In genomic region chr20:3223937-3224680, GRCh38 we compare ENCODE assay signal across 1 cellular context.
TF ChIP-seq lines count a peak whose summit lies in the region.

No MANE protein-coding gene starts in this region.

TF ChIP-seq in HepG2, 621 proteins besides CTCF, POLR2A, EP300 and RAD21 (continued from another document and continues in another):
- TF ChIP-seq, protein P1, sequence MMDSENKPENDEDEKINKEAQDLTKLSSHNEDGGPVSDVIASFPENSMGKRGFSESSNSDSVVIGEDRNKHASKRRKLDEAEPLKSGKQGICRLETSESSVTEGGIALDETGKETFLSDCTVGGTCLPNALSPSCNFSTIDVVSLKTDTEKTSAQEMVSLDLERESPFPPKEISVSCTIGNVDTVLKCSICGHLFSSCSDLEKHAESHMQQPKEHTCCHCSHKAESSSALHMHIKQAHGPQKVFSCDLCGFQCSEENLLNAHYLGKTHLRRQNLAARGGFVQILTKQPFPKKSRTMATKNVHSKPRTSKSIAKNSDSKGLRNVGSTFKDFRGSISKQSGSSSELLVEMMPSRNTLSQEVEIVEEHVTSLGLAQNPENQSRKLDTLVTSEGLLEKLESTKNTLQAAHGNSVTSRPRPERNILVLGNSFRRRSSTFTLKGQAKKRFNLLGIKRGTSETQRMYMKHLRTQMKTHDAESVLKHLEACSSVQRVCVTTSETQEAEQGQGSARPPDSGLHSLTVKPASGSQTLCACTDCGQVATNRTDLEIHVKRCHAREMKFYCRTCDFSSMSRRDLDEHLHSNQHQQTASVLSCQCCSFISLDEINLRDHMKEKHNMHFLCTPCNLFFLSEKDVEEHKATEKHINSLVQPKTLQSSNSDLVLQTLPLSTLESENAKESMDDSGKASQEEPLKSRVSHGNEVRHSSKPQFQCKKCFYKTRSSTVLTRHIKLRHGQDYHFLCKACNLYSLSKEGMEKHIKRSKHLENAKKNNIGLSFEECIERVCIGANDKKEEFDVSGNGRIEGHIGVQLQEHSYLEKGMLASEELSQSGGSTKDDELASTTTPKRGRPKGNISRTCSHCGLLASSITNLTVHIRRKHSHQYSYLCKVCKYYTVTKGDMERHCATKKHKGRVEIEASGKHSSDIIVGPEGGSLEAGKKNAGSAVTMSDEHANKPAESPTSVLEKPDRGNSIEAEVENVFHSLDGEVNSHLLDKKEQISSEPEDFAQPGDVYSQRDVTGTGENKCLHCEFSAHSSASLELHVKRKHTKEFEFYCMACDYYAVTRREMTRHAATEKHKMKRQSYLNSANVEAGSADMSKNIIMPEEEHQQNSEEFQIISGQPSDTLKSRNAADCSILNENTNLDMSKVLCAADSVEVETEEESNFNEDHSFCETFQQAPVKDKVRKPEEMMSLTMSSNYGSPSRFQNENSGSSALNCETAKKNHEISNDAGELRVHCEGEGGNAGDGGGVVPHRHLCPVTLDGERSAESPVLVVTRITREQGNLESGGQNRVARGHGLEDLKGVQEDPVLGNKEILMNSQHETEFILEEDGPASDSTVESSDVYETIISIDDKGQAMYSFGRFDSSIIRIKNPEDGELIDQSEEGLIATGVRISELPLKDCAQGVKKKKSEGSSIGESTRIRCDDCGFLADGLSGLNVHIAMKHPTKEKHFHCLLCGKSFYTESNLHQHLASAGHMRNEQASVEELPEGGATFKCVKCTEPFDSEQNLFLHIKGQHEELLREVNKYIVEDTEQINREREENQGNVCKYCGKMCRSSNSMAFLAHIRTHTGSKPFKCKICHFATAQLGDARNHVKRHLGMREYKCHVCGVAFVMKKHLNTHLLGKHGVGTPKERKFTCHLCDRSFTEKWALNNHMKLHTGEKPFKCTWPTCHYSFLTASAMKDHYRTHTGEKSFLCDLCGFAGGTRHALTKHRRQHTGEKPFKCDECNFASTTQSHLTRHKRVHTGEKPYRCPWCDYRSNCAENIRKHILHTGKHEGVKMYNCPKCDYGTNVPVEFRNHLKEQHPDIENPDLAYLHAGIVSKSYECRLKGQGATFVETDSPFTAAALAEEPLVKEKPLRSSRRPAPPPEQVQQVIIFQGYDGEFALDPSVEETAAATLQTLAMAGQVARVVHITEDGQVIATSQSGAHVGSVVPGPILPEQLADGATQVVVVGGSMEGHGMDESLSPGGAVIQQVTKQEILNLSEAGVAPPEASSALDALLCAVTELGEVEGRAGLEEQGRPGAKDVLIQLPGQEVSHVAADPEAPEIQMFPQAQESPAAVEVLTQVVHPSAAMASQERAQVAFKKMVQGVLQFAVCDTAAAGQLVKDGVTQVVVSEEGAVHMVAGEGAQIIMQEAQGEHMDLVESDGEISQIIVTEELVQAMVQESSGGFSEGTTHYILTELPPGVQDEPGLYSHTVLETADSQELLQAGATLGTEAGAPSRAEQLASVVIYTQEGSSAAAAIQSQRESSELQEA (CRISPR knock-in tag; IDR thresholded peaks at IDR 0.05; ENCODE audit: not compliant biosample characterization): no peak
- TF ChIP-seq ZSCAN31 (CRISPR knock-in tag; IDR thresholded peaks at IDR 0.05; ENCODE audit: low read depth): 0 out of 2 replicates have a peak, but pooled peaks have one; percentile 3
- TF ChIP-seq ZNF816 (CRISPR knock-in tag; IDR thresholded peaks at IDR 0.05; ENCODE audit: borderline replicate concordance): no peak
- no peak for TF ChIP-seq ADNP (CRISPR knock-in tag; IDR thresholded peaks at IDR 0.05)
- no peak for TF ChIP-seq MAFG (CRISPR knock-in tag; IDR thresholded peaks at IDR 0.05)
- 0 out of 2 replicates have a peak, but pooled peaks have one; percentile 9 for TF ChIP-seq PPARG (CRISPR knock-in tag; conservative IDR thresholded peaks at IDR 0.05)
- TF ChIP-seq MTA1 (CRISPR knock-in tag; IDR thresholded peaks at IDR 0.05; ENCODE audit: borderline replicate concordance): no peak
- no peak for TF ChIP-seq NFKBIZ (CRISPR knock-in tag; IDR thresholded peaks at IDR 0.05)
- no peak for TF ChIP-seq ATF7-NPFF (CRISPR knock-in tag; IDR thresholded peaks at IDR 0.05; ENCODE audit: low read depth)
- no peak for TF ChIP-seq NAIF1 (CRISPR knock-in tag; IDR thresholded peaks at IDR 0.05; ENCODE audit: borderline replicate concordance)
- no peak for TF ChIP-seq HOXA5 (CRISPR knock-in tag; IDR thresholded peaks at IDR 0.05)
- no peak for TF ChIP-seq ZNF136 (CRISPR knock-in tag; IDR thresholded peaks at IDR 0.05; ENCODE audit: low read depth)
- TF ChIP-seq, protein P2, sequence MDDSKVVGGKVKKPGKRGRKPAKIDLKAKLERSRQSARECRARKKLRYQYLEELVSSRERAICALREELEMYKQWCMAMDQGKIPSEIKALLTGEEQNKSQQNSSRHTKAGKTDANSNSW (CRISPR knock-in tag; IDR thresholded peaks at IDR 0.05; ENCODE audit: borderline replicate concordance): 0 out of 2 replicates have a peak, but pooled peaks have one; percentile 27
- TF ChIP-seq SRSF1 (optimal IDR thresholded peaks at IDR 0.05; ENCODE audit: low read depth, low read length): no peak
- TF ChIP-seq ZNF746 (CRISPR knock-in tag; IDR thresholded peaks at IDR 0.05): no peak
- TF ChIP-seq RAD51 (IDR thresholded peaks at IDR 0.05; ENCODE audit: borderline replicate concordance): no peak
- TF ChIP-seq PLRG1 (conservative IDR thresholded peaks at IDR 0.05): no peak
- TF ChIP-seq POGZ (CRISPR knock-in tag; IDR thresholded peaks at IDR 0.05): no peak
- TF ChIP-seq, protein P3, sequence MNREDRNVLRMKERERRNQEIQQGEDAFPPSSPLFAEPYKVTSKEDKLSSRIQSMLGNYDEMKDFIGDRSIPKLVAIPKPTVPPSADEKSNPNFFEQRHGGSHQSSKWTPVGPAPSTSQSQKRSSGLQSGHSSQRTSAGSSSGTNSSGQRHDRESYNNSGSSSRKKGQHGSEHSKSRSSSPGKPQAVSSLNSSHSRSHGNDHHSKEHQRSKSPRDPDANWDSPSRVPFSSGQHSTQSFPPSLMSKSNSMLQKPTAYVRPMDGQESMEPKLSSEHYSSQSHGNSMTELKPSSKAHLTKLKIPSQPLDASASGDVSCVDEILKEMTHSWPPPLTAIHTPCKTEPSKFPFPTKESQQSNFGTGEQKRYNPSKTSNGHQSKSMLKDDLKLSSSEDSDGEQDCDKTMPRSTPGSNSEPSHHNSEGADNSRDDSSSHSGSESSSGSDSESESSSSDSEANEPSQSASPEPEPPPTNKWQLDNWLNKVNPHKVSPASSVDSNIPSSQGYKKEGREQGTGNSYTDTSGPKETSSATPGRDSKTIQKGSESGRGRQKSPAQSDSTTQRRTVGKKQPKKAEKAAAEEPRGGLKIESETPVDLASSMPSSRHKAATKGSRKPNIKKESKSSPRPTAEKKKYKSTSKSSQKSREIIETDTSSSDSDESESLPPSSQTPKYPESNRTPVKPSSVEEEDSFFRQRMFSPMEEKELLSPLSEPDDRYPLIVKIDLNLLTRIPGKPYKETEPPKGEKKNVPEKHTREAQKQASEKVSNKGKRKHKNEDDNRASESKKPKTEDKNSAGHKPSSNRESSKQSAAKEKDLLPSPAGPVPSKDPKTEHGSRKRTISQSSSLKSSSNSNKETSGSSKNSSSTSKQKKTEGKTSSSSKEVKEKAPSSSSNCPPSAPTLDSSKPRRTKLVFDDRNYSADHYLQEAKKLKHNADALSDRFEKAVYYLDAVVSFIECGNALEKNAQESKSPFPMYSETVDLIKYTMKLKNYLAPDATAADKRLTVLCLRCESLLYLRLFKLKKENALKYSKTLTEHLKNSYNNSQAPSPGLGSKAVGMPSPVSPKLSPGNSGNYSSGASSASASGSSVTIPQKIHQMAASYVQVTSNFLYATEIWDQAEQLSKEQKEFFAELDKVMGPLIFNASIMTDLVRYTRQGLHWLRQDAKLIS (CRISPR knock-in tag; IDR thresholded peaks at IDR 0.05): 0 out of 2 replicates have a peak, but pooled peaks have one; percentile 54
- no peak for TF ChIP-seq NKX3-1 (CRISPR knock-in tag; IDR thresholded peaks at IDR 0.05)
- no peak for TF ChIP-seq DNMT1 (CRISPR knock-in tag; IDR thresholded peaks at IDR 0.05)
- TF ChIP-seq, protein P4, sequence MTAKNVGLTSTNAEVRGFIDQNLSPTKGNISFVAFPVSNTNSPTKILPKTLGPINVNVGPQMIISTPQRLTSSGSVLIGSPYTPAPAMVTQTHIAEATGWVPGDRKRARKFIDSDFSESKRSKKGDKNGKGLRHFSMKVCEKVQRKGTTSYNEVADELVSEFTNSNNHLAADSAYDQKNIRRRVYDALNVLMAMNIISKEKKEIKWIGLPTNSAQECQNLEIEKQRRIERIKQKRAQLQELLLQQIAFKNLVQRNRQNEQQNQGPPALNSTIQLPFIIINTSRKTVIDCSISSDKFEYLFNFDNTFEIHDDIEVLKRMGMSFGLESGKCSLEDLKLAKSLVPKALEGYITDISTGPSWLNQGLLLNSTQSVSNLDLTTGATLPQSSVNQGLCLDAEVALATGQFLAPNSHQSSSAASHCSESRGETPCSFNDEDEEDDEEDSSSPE (CRISPR knock-in tag; IDR thresholded peaks at IDR 0.05): no peak
- no peak for TF ChIP-seq ZNF205 (CRISPR knock-in tag; IDR thresholded peaks at IDR 0.05)
- no peak for TF ChIP-seq FOXC1 (CRISPR knock-in tag; IDR thresholded peaks at IDR 0.05; ENCODE audit: borderline replicate concordance)
- TF ChIP-seq PHF8 (CRISPR knock-in tag; IDR thresholded peaks at IDR 0.05): peak; percentile 14; the same call in 1 of the 2 replicates
- TF ChIP-seq ZNF274 (CRISPR knock-in tag; IDR thresholded peaks at IDR 0.05): 0 out of 2 replicates have a peak, but pooled peaks have one; percentile 49
- TF ChIP-seq ZNF317 (CRISPR knock-in tag; IDR thresholded peaks at IDR 0.05): no peak
- TF ChIP-seq TSC22D2 (CRISPR knock-in tag; IDR thresholded peaks at IDR 0.05; ENCODE audit: borderline replicate concordance): no peak
- no peak for TF ChIP-seq ZBTB7B (CRISPR knock-in tag; IDR thresholded peaks at IDR 0.05)
- TF ChIP-seq ZNF337 (CRISPR knock-in tag; IDR thresholded peaks at IDR 0.05; ENCODE audit: borderline replicate concordance, low read depth): 0 out of 2 replicates have a peak, but pooled peaks have one; percentile 40
- 0 out of 2 replicates have a peak, but pooled peaks have one; percentile 33 for TF ChIP-seq KDM3A (CRISPR knock-in tag; IDR thresholded peaks at IDR 0.05; ENCODE audit: low read depth)
- TF ChIP-seq PRPF4 (IDR thresholded peaks at IDR 0.05; ENCODE audit: low read depth, low read length, poor library complexity, severe bottlenecking): peak; percentile 90
- TF ChIP-seq, protein P5, sequence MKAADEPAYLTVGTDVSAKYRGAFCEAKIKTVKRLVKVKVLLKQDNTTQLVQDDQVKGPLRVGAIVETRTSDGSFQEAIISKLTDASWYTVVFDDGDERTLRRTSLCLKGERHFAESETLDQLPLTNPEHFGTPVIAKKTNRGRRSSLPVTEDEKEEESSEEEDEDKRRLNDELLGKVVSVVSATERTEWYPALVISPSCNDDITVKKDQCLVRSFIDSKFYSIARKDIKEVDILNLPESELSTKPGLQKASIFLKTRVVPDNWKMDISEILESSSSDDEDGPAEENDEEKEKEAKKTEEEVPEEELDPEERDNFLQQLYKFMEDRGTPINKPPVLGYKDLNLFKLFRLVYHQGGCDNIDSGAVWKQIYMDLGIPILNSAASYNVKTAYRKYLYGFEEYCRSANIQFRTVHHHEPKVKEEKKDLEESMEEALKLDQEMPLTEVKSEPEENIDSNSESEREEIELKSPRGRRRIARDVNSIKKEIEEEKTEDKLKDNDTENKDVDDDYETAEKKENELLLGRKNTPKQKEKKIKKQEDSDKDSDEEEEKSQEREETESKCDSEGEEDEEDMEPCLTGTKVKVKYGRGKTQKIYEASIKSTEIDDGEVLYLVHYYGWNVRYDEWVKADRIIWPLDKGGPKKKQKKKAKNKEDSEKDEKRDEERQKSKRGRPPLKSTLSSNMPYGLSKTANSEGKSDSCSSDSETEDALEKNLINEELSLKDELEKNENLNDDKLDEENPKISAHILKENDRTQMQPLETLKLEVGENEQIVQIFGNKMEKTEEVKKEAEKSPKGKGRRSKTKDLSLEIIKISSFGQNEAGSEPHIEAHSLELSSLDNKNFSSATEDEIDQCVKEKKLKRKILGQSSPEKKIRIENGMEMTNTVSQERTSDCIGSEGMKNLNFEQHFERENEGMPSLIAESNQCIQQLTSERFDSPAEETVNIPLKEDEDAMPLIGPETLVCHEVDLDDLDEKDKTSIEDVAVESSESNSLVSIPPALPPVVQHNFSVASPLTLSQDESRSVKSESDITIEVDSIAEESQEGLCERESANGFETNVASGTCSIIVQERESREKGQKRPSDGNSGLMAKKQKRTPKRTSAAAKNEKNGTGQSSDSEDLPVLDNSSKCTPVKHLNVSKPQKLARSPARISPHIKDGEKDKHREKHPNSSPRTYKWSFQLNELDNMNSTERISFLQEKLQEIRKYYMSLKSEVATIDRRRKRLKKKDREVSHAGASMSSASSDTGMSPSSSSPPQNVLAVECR (CRISPR knock-in tag; IDR thresholded peaks at IDR 0.05; ENCODE audit: borderline replicate concordance): no peak
- TF ChIP-seq MYNN (CRISPR knock-in tag; IDR thresholded peaks at IDR 0.05; ENCODE audit: low read depth): 0 out of 2 replicates have a peak, but pooled peaks have one; percentile 28
- peak; percentile 28 for TF ChIP-seq AGO1 (IDR thresholded peaks at IDR 0.05; ENCODE audit: low read depth, low read length, poor library complexity, severe bottlenecking)
- TF ChIP-seq ZNF563 (CRISPR knock-in tag; IDR thresholded peaks at IDR 0.05): no peak
- TF ChIP-seq, protein P6, sequence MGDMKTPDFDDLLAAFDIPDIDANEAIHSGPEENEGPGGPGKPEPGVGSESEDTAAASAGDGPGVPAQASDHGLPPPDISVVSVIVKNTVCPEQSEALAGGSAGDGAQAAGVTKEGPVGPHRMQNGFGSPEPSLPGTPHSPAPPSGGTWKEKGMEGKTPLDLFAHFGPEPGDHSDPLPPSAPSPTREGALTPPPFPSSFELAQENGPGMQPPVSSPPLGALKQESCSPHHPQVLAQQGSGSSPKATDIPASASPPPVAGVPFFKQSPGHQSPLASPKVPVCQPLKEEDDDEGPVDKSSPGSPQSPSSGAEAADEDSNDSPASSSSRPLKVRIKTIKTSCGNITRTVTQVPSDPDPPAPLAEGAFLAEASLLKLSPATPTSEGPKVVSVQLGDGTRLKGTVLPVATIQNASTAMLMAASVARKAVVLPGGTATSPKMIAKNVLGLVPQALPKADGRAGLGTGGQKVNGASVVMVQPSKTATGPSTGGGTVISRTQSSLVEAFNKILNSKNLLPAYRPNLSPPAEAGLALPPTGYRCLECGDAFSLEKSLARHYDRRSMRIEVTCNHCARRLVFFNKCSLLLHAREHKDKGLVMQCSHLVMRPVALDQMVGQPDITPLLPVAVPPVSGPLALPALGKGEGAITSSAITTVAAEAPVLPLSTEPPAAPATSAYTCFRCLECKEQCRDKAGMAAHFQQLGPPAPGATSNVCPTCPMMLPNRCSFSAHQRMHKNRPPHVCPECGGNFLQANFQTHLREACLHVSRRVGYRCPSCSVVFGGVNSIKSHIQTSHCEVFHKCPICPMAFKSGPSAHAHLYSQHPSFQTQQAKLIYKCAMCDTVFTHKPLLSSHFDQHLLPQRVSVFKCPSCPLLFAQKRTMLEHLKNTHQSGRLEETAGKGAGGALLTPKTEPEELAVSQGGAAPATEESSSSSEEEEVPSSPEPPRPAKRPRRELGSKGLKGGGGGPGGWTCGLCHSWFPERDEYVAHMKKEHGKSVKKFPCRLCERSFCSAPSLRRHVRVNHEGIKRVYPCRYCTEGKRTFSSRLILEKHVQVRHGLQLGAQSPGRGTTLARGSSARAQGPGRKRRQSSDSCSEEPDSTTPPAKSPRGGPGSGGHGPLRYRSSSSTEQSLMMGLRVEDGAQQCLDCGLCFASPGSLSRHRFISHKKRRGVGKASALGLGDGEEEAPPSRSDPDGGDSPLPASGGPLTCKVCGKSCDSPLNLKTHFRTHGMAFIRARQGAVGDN (CRISPR knock-in tag; IDR thresholded peaks at IDR 0.05): peak; percentile 78
- peak; percentile 12; the same call in 1 of the 2 replicates for TF ChIP-seq GATAD2A (CRISPR knock-in tag; IDR thresholded peaks at IDR 0.05)
- peak; percentile 57 for TF ChIP-seq RBM39 (IDR thresholded peaks at IDR 0.05; ENCODE audit: low read depth, low read length, poor library complexity, severe bottlenecking)
